Comparison of ENCODE assay signal across 1 cellular context in the genomic region with DNA sequence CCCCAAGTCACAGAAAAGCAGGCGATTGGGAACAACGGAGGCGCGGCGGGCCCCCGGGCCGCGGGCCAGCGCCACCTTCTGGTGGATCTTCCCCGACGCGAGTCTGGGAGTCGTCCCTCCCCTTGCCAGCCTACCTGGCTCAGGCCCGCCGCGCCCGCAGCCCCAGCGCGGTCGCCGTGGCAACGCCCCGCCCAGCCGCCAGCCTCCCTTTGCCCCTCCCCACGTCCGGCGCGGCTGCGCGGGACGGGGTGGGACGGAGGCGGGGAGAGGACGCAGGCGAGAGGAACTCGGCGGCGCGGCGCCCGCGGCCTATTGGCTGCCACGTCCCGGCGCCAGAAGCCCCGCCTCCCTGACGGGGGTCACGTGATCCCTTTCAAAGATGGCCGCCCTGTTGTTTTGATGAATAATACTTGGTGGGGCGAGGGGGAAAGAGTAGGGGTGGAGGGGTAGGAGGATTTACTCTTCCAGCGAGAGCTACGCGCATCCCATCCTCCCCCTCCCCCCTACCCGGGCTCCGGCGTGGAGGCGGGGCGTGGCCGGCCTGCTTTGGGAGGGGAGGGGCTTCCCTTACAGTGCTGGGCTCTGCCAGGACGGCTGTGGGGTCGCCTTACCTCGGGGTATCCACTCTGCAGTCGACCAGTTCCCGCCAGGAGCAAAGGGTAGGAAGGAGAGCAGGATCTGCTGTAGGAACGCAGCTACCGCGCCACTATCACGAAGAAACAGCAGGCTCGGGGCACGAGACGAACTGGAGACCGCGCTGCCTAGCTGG.
TF ChIP-seq lines count a peak whose summit lies in the region.

TSS of gene UBE4B (plus strand) at position 369 of the 769 bp plus-strand sequence. CDS start 713 bp downstream, outside the sequence.

TF ChIP-seq in K562, 482 proteins besides CTCF, POLR2A, EP300 and RAD21 (continued from another document and continues in another):
- TF ChIP-seq, protein P1, sequence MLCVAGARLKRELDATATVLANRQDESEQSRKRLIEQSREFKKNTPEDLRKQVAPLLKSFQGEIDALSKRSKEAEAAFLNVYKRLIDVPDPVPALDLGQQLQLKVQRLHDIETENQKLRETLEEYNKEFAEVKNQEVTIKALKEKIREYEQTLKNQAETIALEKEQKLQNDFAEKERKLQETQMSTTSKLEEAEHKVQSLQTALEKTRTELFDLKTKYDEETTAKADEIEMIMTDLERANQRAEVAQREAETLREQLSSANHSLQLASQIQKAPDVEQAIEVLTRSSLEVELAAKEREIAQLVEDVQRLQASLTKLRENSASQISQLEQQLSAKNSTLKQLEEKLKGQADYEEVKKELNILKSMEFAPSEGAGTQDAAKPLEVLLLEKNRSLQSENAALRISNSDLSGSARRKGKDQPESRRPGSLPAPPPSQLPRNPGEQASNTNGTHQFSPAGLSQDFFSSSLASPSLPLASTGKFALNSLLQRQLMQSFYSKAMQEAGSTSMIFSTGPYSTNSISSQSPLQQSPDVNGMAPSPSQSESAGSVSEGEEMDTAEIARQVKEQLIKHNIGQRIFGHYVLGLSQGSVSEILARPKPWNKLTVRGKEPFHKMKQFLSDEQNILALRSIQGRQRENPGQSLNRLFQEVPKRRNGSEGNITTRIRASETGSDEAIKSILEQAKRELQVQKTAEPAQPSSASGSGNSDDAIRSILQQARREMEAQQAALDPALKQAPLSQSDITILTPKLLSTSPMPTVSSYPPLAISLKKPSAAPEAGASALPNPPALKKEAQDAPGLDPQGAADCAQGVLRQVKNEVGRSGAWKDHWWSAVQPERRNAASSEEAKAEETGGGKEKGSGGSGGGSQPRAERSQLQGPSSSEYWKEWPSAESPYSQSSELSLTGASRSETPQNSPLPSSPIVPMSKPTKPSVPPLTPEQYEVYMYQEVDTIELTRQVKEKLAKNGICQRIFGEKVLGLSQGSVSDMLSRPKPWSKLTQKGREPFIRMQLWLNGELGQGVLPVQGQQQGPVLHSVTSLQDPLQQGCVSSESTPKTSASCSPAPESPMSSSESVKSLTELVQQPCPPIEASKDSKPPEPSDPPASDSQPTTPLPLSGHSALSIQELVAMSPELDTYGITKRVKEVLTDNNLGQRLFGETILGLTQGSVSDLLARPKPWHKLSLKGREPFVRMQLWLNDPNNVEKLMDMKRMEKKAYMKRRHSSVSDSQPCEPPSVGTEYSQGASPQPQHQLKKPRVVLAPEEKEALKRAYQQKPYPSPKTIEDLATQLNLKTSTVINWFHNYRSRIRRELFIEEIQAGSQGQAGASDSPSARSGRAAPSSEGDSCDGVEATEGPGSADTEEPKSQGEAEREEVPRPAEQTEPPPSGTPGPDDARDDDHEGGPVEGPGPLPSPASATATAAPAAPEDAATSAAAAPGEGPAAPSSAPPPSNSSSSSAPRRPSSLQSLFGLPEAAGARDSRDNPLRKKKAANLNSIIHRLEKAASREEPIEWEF (CRISPR knock-in tag; IDR thresholded peaks at IDR 0.05) = no peak
- 0 out of 2 replicates have a peak, but pooled peaks have one; percentile 49 for TF ChIP-seq RFX5 (IDR thresholded peaks at IDR 0.05; ENCODE audit: low read depth, low read length)
- TF ChIP-seq ZNF584 (CRISPR knock-in tag; IDR thresholded peaks at IDR 0.05; ENCODE audit: low read depth) = no peak
- no peak for TF ChIP-seq YBX1 (IDR thresholded peaks at IDR 0.05)
- 0 out of 2 replicates have a peak, but pooled peaks have one; percentile 20 for TF ChIP-seq NFIC (IDR thresholded peaks at IDR 0.05)
- TF ChIP-seq, protein P2, sequence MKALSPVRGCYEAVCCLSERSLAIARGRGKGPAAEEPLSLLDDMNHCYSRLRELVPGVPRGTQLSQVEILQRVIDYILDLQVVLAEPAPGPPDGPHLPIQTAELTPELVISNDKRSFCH (CRISPR knock-in tag; IDR thresholded peaks at IDR 0.05) = no peak
- TF ChIP-seq, protein P2 (tag; IDR thresholded peaks at IDR 0.05) = 0 out of 2 replicates have a peak, but pooled peaks have one; percentile 63
- TF ChIP-seq ZEB2 (IDR thresholded peaks at IDR 0.05) = no peak
- TF ChIP-seq SIN3A (IDR thresholded peaks at IDR 0.05; ENCODE audit: borderline replicate concordance in 2 of 2, control insufficient read depth in 1 of 2, low read depth in 2 of 2, low read length in 2 of 2) = no peak; a peak in 1 of 4 replicates
- TF ChIP-seq PHF8 (IDR thresholded peaks at IDR 0.05; ENCODE audit: borderline replicate concordance, low read length) = peak; percentile 78
- peak; percentile 85 for TF ChIP-seq RBBP5 (IDR thresholded peaks at IDR 0.05; ENCODE audit: borderline replicate concordance, insufficient read depth, low read length, poor library complexity, severe bottlenecking)
- TF ChIP-seq SIN3B (IDR thresholded peaks at IDR 0.05; ENCODE audit: low read depth) = peak; percentile 92
- peak; percentile 100 for TF ChIP-seq TOE1 (IDR thresholded peaks at IDR 0.05; ENCODE audit: borderline replicate concordance)
- TF ChIP-seq TOE1 (CRISPR knock-in tag; IDR thresholded peaks at IDR 0.05; ENCODE audit: borderline replicate concordance, low read depth) = no peak
- no peak for TF ChIP-seq PTRF (tag; IDR thresholded peaks at IDR 0.05)
- TF ChIP-seq ZC3H8 (IDR thresholded peaks at IDR 0.05) = peak; percentile 74; the same call in 1 of the 2 replicates
- TF ChIP-seq, protein P3, sequence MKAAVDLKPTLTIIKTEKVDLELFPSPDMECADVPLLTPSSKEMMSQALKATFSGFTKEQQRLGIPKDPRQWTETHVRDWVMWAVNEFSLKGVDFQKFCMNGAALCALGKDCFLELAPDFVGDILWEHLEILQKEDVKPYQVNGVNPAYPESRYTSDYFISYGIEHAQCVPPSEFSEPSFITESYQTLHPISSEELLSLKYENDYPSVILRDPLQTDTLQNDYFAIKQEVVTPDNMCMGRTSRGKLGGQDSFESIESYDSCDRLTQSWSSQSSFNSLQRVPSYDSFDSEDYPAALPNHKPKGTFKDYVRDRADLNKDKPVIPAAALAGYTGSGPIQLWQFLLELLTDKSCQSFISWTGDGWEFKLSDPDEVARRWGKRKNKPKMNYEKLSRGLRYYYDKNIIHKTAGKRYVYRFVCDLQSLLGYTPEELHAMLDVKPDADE (conservative IDR thresholded peaks at IDR 0.05; ENCODE audit: control insufficient read depth, low read depth, low read length) = no peak; the same call in 1 of the 2 replicates
- no peak for TF ChIP-seq HCFC1 (IDR thresholded peaks at IDR 0.05; ENCODE audit: low read depth, low read length)
- TF ChIP-seq NFXL1 (CRISPR knock-in tag; IDR thresholded peaks at IDR 0.05) = no peak
- TF ChIP-seq ZBTB12 (CRISPR knock-in tag; IDR thresholded peaks at IDR 0.05) = no peak
- TF ChIP-seq GABPA (tag; conservative IDR thresholded peaks at IDR 0.05; ENCODE audit: low read depth) = peak; percentile 57; the same call in 1 of the 2 replicates
- no peak for TF ChIP-seq NR2C1 (IDR thresholded peaks at IDR 0.05)
- no peak for TF ChIP-seq NR2C1 (tag; IDR thresholded peaks at IDR 0.05)
- TF ChIP-seq MECOM (CRISPR knock-in tag; IDR thresholded peaks at IDR 0.05) = no peak
- peak; percentile 98 for TF ChIP-seq NRF1 (conservative IDR thresholded peaks at IDR 0.05 in 1 of 2, IDR thresholded peaks at IDR 0.05 in 1 of 2)
- TF ChIP-seq HES1 (IDR thresholded peaks at IDR 0.05; ENCODE audit: low read depth) = no peak
- no peak for TF ChIP-seq HNRNPUL1 (IDR thresholded peaks at IDR 0.05; ENCODE audit: low read length)
- TF ChIP-seq, protein P4, sequence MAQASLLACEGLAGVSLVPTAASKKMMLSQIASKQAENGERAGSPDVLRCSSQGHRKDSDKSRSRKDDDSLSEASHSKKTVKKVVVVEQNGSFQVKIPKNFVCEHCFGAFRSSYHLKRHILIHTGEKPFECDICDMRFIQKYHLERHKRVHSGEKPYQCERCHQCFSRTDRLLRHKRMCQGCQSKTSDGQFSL (CRISPR knock-in tag; IDR thresholded peaks at IDR 0.05) = no peak
- TF ChIP-seq, protein P4 (tag; IDR thresholded peaks at IDR 0.05) = peak in 1 of 2 experiments; percentile 57; a peak in 1 of 4 replicates
- TF ChIP-seq THRAP3 (IDR thresholded peaks at IDR 0.05; ENCODE audit: borderline replicate concordance) = no peak
- no peak for TF ChIP-seq ZNF764 (CRISPR knock-in tag; IDR thresholded peaks at IDR 0.05; ENCODE audit: low read depth)
- TF ChIP-seq ZNF561 (CRISPR knock-in tag; conservative IDR thresholded peaks at IDR 0.05) = no peak
- peak in 1 of 2 experiments; percentile 32; a peak in 1 of 4 replicates for TF ChIP-seq ZMIZ1 (IDR thresholded peaks at IDR 0.05; ENCODE audit: low read depth in 2 of 2, low read length in 2 of 2)
- TF ChIP-seq KDM4B (IDR thresholded peaks at IDR 0.05; ENCODE audit: borderline replicate concordance in 2 of 2, low read depth in 1 of 2) = peak in 1 of 2 experiments; percentile 79; a peak in 1 of 4 replicates
- TF ChIP-seq SMAD1 (IDR thresholded peaks at IDR 0.05; ENCODE audit: low read depth, low read length, partially characterized antibody) = no peak
- TF ChIP-seq PCBP1 (IDR thresholded peaks at IDR 0.05; ENCODE audit: low read depth, low read length, poor library complexity, severe bottlenecking) = peak; percentile 54
- TF ChIP-seq, protein P5, sequence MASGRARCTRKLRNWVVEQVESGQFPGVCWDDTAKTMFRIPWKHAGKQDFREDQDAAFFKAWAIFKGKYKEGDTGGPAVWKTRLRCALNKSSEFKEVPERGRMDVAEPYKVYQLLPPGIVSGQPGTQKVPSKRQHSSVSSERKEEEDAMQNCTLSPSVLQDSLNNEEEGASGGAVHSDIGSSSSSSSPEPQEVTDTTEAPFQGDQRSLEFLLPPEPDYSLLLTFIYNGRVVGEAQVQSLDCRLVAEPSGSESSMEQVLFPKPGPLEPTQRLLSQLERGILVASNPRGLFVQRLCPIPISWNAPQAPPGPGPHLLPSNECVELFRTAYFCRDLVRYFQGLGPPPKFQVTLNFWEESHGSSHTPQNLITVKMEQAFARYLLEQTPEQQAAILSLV (tag; IDR thresholded peaks at IDR 0.05) = no peak
- peak; percentile 69; the same call in 1 of the 2 replicates for TF ChIP-seq SREBF1 (IDR thresholded peaks at IDR 0.05; ENCODE audit: borderline replicate concordance, low read depth, low read length)
- TF ChIP-seq RCOR1 (IDR thresholded peaks at IDR 0.05; ENCODE audit: borderline replicate concordance in 1 of 2, low read depth in 2 of 2, low read length in 2 of 2) = peak in 1 of 2 experiments; percentile 66; a peak in 1 of 4 replicates
- peak; percentile 96 for TF ChIP-seq RBM22 (IDR thresholded peaks at IDR 0.05; ENCODE audit: low read depth, low read length, poor library complexity, severe bottlenecking)
- TF ChIP-seq SMC3 (conservative IDR thresholded peaks at IDR 0.05; ENCODE audit: insufficient read depth, low read depth, low read length) = peak; percentile 76
- no peak for TF ChIP-seq DDX20 (tag; IDR thresholded peaks at IDR 0.05; ENCODE audit: low read depth)
- TF ChIP-seq NR0B1 (IDR thresholded peaks at IDR 0.05; ENCODE audit: partially characterized antibody) = no peak
- peak; percentile 37; the same call in 1 of the 2 replicates for TF ChIP-seq CHD2 (IDR thresholded peaks at IDR 0.05; ENCODE audit: low read depth, low read length)
- TF ChIP-seq RBM17 (IDR thresholded peaks at IDR 0.05; ENCODE audit: borderline replicate concordance, low read depth, low read length) = no peak
